Comparison of ENCODE assay signal across 11 cellular contexts in genomic region chr7:105664816-105665525, GRCh38.
A peak's percentile ranks its signal among the peaks of the same experiment; 100 is the strongest.
DNase-seq lines count a peak whose midpoint lies in the region; ATAC-seq, FAIRE-seq and TF ChIP-seq lines count a peak whose summit lies in the region.
"Had no signal": no experiment of that assay in that cellular context is flagged by ENCODE, and none has a peak within 500 bp of the region (broad histone marks: within the 10 kb centered on the region; RNA-seq: fewer than 3 reads in every experiment).

No MANE protein-coding gene starts in this region.

- H3K4ac ChIP-seq in neuronal stem cell (ENCODE audit: low read length), result no peak overlapping the region

- no CpG with 5 or more reads among the region's 8 CpGs for WGBS in neuronal stem cell (ENCODE audit: extremely low coverage in 2 of 2, insufficient read length in 2 of 2, insufficient replicate concordance in 1 of 2), 2 donors

- H3K36me3 ChIP-seq in neuronal stem cell (replicated peaks in 1 of 2; ENCODE audit: control insufficient read depth in 2 of 2, insufficient read depth in 2 of 2, low read length in 2 of 2), result peaks cover 3 to 14% of the 10 kb centered on the region in 2 donors

- peak; percentile 40 for ATAC-seq in left lobe of liver
- ATAC-seq: lower lobe of right lung had no signal

- no peak overlapping the region for H3K9ac ChIP-seq in neuronal stem cell (ENCODE audit: low read depth, low read length, poor library complexity)

- no peak overlapping the region for H3K4me3 Mint-ChIP-seq in progenitor cell of endocrine pancreas (ENCODE audit: low read depth)

- FAIRE-seq in GM19239 (lab: Jason Lieb, UNC), result no peak

- no peak overlapping the region for H2AFZ ChIP-seq in neuronal stem cell (ENCODE audit: low read length)

- H3K9me3 ChIP-seq in neuronal stem cell (replicated peaks in 1 of 2; ENCODE audit: control insufficient read depth in 2 of 2, insufficient read depth in 1 of 2, low read depth in 1 of 2, low read length in 2 of 2), result no peaks in the 10 kb centered on the region
- H3K9me3 ChIP-seq: lower lobe of right lung had no signal

- H3K23ac ChIP-seq in neuronal stem cell (ENCODE audit: low read depth, low read length, poor library complexity), result no peak overlapping the region

- H3K9me3 Mint-ChIP-seq in progenitor cell of endocrine pancreas (ENCODE audit: low read depth), result no peaks in the 10 kb centered on the region

- no peak overlapping the region for H2BK12ac ChIP-seq in neuronal stem cell (ENCODE audit: low read length)

- H3K18ac ChIP-seq in neuronal stem cell (ENCODE audit: low read length), result no peak overlapping the region

- H3K14ac ChIP-seq in neuronal stem cell (ENCODE audit: low read length), result no peak overlapping the region

- H3K79me1 ChIP-seq in neuronal stem cell (ENCODE audit: low read depth, low read length), result no peaks in the 10 kb centered on the region

- no peak overlapping the region for H2AK5ac ChIP-seq in neuronal stem cell (ENCODE audit: low read depth, low read length)

- H3K27me3 ChIP-seq in neuronal stem cell (ENCODE audit: control insufficient read depth in 3 of 3, insufficient read depth in 3 of 3, low read depth in 1 of 3, low read length in 3 of 3), result no peaks in the 10 kb centered on the region

- H3K27ac ChIP-seq in neuronal stem cell (replicated peaks; ENCODE audit: low read length), result no peak overlapping the region
- H3K27ac ChIP-seq: lower lobe of right lung had no signal

- H3K27me3 Mint-ChIP-seq in progenitor cell of endocrine pancreas, result no peaks in the 10 kb centered on the region

- H3K27ac Mint-ChIP-seq in progenitor cell of endocrine pancreas, result no peak overlapping the region

- no peaks in the 10 kb centered on the region for H3K4me1 Mint-ChIP-seq in progenitor cell of endocrine pancreas (ENCODE audit: low read depth)

- H3K4me1 ChIP-seq in neuronal stem cell (ENCODE audit: control insufficient read depth in 2 of 2, insufficient read depth in 1 of 2, low read depth in 1 of 2, low read length in 2 of 2), result peaks cover 0 to 9% of the 10 kb centered on the region in 2 donors
- H3K4me1 ChIP-seq: lower lobe of right lung had no signal

- no peak overlapping the region for H3K4me2 ChIP-seq in neuronal stem cell (ENCODE audit: insufficient read depth, low read length, poor library complexity, severe bottlenecking)

- H4K8ac ChIP-seq in neuronal stem cell (ENCODE audit: low read depth, low read length), result no peak overlapping the region

- DNase-seq in DMS53 treated with DMSO at 0.1 percent for 48 hours (lab: John Stamatoyannopoulos, UW; ENCODE audit: unreplicated experiment) (peak; percentile 97), NCI-H1105 (lab: John Stamatoyannopoulos, UW) (peak; percentile 79), RPMI8226 (peak; percentile 41), left lobe of liver (ENCODE audit: low spot score) (no peak), neuronal stem cell (ENCODE audit: low spot score) (no peak), GM19239 (ENCODE audit: insufficient read length, low spot score) (no peak), progenitor cell of endocrine pancreas (ENCODE audit: low spot score, unreplicated experiment) (no peak), NCI-H1436 treated with DMSO at 0.1 percent for 48 hours (lab: John Stamatoyannopoulos, UW) (no peak)
- DNase-seq: activated CD4-positive, alpha-beta T cell treated with anti-CD3 and anti-CD28 coated beads, Interleukin-2, amount 50 U/mL, for 48 hours; lower lobe of right lung; NCI-H1436 had no signal

- no peak overlapping the region for H3K4me3 ChIP-seq in neuronal stem cell (ENCODE audit: low read length in 2 of 2)
- H3K4me3 ChIP-seq: lower lobe of right lung had no signal

- H2BK120ac ChIP-seq in neuronal stem cell (ENCODE audit: low read depth, low read length), result no peak overlapping the region

- no peak overlapping the region for H2BK5ac ChIP-seq in neuronal stem cell (ENCODE audit: low read length)

- no peak for TF ChIP-seq CTCF in progenitor cell of endocrine pancreas (IDR thresholded peaks at IDR 0.05; ENCODE audit: unreplicated experiment)

- peaks cover 9% of the 10 kb centered on the region for H3K36me3 Mint-ChIP-seq in progenitor cell of endocrine pancreas (ENCODE audit: insufficient read depth)

- no peak overlapping the region for H2BK15ac ChIP-seq in neuronal stem cell (ENCODE audit: low read length)

- H4K91ac ChIP-seq in neuronal stem cell (ENCODE audit: low read depth, low read length, poor library complexity), result no peak overlapping the region

Comparison
In these comparisons a context has a peak if more than half of its experiments do, and no peak if none do; other contexts are left out.
1. DNase-seq: peak in DMS53 treated with DMSO at 0.1 percent for 48 hours (single experiment), NCI-H1105 (single experiment) and RPMI8226 (single experiment); none in left lobe of liver (single experiment), neuronal stem cell (single experiment), GM19239 (single experiment), progenitor cell of endocrine pancreas (single experiment) and NCI-H1436 treated with DMSO at 0.1 percent for 48 hours (single experiment).